ENCODE assay signal across 27 cellular contexts in genomic region chrX:3440981-3441380, GRCh38.
"Had no signal": no experiment of that assay in that cellular context is flagged by ENCODE, and none has a peak within 500 bp of the region (broad histone marks: within the 10 kb centered on the region; RNA-seq: fewer than 3 reads in every experiment).

No MANE protein-coding gene starts in this region.

- H3K9me3 ChIP-seq: adrenal gland, body of pancreas, esophagus squamous epithelium, gastroesophageal sphincter had no signal

- H3K4me3 ChIP-seq: adrenal gland, body of pancreas, esophagus squamous epithelium, gastroesophageal sphincter had no signal

- H3K36me3 ChIP-seq: adrenal gland, esophagus squamous epithelium, gastroesophageal sphincter had no signal

- H3K27me3 ChIP-seq: adrenal gland, body of pancreas, esophagus squamous epithelium, gastroesophageal sphincter had no signal

- H3K27ac ChIP-seq: adrenal gland, body of pancreas, epithelial cell of prostate, esophagus squamous epithelium, gastroesophageal sphincter had no signal

- H3K4me1 ChIP-seq: adrenal gland, body of pancreas, esophagus squamous epithelium, gastroesophageal sphincter had no signal

- ATAC-seq: activated CD4-positive, alpha-beta T cell treated with anti-CD3 and anti-CD28 coated beads for 36 hours; activated CD8-positive, alpha-beta memory T cell treated with anti-CD3 and anti-CD28 coated beads, Interleukin-2, amount 10 ng/mL, durations not matched to agents 7 days and 5 days; activated CD8-positive, alpha-beta T cell treated with anti-CD3 and anti-CD28 coated beads, Interleukin-2, amount 10 ng/mL, durations not matched to agents 7 days and 5 days; activated naive CD8-positive, alpha-beta T cell treated with anti-CD3 and anti-CD28 coated beads, Interleukin-2, amount 50 U/mL, for 24 hours; body of pancreas; gastroesophageal sphincter; T-helper 17 cell had no signal

- DNase-seq: activated CD4-positive, alpha-beta memory T cell treated with anti-CD3 and anti-CD28 coated beads for 36 hours; activated CD4-positive, alpha-beta T cell treated with anti-CD3 and anti-CD28 coated beads for 36 hours; activated CD4-positive, alpha-beta T cell treated with anti-CD3 and anti-CD28 coated beads, Interleukin-2, amount 10 ng/mL, durations not matched to agents 24 days and 14 days; activated CD4-positive, CD25-positive, alpha-beta regulatory T cell; activated CD4-positive, CD25-positive, alpha-beta regulatory T cell treated with anti-CD3 and anti-CD28 coated beads, Interleukin-2, amount 50 U/mL, for 72 hours; activated CD8-positive, alpha-beta memory T cell treated with anti-CD3 and anti-CD28 coated beads, Interleukin-2, amount 10 ng/mL, durations not matched to agents 7 days and 5 days; activated CD8-positive, alpha-beta memory T cell treated with anti-CD3 and anti-CD28 coated beads, Interleukin-2, amount 50 U/mL, for 4 hours; activated CD8-positive, alpha-beta T cell treated with anti-CD3 and anti-CD28 coated beads, Interleukin-2, amount 10 ng/mL, durations not matched to agents 7 days and 5 days; activated effector memory CD4-positive, alpha-beta T cell treated with anti-CD3 and anti-CD28 coated beads, Interleukin-2, amount 50 U/mL, for 16 hours; activated naive CD4-positive, alpha-beta T cell treated with anti-CD3 and anti-CD28 coated beads for 36 hours; activated naive CD8-positive, alpha-beta T cell treated with anti-CD3 and anti-CD28 coated beads for 36 hours; activated naive CD8-positive, alpha-beta T cell treated with anti-CD3 and anti-CD28 coated beads, Interleukin-2, amount 50 U/mL, for 24 hours; activated T-cell treated with anti-CD3 and anti-CD28 coated beads, Interleukin-2, amount 50 U/mL, for 1 hour; activated T-cell treated with anti-CD3 and anti-CD28 coated beads, Interleukin-2, amount 50 U/mL, for 48 hours; adrenal gland; amygdala; aorta; body of pancreas; caudate nucleus; cortex of kidney; effector CD8-positive, alpha-beta T cell; esophagus squamous epithelium; foreskin melanocyte; T-helper 17 cell; T1000 had no signal
